13 cellular contexts compared by ENCODE assay signal in the genomic region with DNA sequence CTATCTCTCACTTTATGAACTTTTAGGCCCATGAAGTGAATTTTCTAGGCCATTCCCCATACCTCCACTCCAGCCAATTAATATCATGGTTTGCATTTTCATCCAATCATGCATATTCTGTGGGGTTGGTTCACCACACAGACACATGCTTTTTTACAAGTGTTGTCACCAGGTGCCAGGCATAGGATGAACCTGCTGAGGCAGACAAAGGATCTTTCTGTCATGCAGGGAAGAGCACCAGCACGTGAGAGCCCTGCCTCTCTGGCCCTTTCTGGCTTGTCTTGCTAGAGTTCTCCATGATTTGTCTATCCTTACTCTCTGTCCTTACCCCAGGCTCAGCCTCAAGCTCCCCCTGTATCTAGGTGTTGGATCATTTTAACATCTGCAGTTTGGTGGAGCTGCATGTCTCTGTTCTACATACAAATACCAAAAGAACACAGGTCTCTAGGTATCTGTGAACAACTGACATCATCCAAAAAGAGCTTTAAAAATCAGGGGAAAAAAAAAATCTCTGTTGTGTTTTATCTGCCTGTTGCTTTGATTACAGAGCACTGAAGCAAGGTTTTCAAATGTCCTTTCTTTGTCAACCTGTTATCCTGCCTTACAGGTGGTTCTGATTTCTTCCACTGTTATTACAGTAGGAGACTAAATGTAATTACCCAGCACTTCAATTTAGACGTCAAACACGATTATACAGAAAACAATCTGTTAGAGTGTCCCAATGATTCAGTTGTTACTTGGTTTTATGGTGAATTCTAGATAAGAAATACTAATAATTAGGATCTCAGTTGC. TPM values are rescaled to one million over a fixed set of nuclear protein-coding genes. Genes with fewer than 3 reads are reported as not detected.
DNase-seq lines count a peak whose midpoint lies in the region; ATAC-seq, FAIRE-seq and TF ChIP-seq lines count a peak whose summit lies in the region.
"Had no signal": no experiment of that assay in that cellular context is flagged by ENCODE, and none has a peak within 500 bp of the region (broad histone marks: within the 10 kb centered on the region; RNA-seq: fewer than 3 reads in every experiment).

No MANE protein-coding gene starts in this region.

- no peak for FAIRE-seq in urothelium cell line (lab: Jason Lieb, UNC)

- H3K36me3 ChIP-seq in cardiac muscle cell: no peaks in the 10 kb centered on the region
- H3K36me3 ChIP-seq: SJCRH30 had no signal

- no peak overlapping the region for H3K4me3 ChIP-seq in cardiac muscle cell
- H3K4me3 ChIP-seq: SJCRH30 had no signal

- no peaks in the 10 kb centered on the region for H3K27me3 ChIP-seq in cardiac muscle cell
- H3K27me3 ChIP-seq: SJCRH30 had no signal

- H3K27ac ChIP-seq in cardiac muscle cell: peak overlapping the region; percentile 8
- H3K27ac ChIP-seq: RWPE1, SJCRH30 had no signal

- no peak for TF ChIP-seq CTCF in cardiac muscle cell (IDR thresholded peaks at IDR 0.05; ENCODE audit: low read depth, low read length)

- no peak for DNase-seq in cardiac muscle cell (ENCODE audit: low read depth in 1 of 2, low spot score in 1 of 2)
- no peak for DNase-seq in cardiac septum (ENCODE audit: low spot score)
- DNase-seq in NCI-H1417 treated with DMSO at 0.1 percent for 48 hours (lab: John Stamatoyannopoulos, UW): peak; percentile 42
- peak; percentile 33 for DNase-seq in SK-N-DZ (ENCODE audit: low spot score)
- no peak for DNase-seq in urothelium cell line (ENCODE audit: low spot score)
- DNase-seq in NCI-H1930 (lab: John Stamatoyannopoulos, UW): no peak
- DNase-seq: DMS53, NCI-H187, NCI-H524, SJCRH30 had no signal

- no peak for ATAC-seq in HG02571 (IDR thresholded peaks at IDR 0.05; ENCODE audit: unreplicated experiment)
- ATAC-seq: HCT116 had no signal

- intact Hi-C loops in cardiac septum (cut with DNase I): no loop called here

- no peaks in the 10 kb centered on the region for H3K9me3 ChIP-seq in cardiac muscle cell (ENCODE audit: low read depth)
- H3K9me3 ChIP-seq: SJCRH30 had no signal

- peaks cover 44% of the 10 kb centered on the region for H3K4me1 ChIP-seq in cardiac muscle cell (ENCODE audit: low read depth)
- H3K4me1 ChIP-seq: SJCRH30 had no signal

RNA-seq across cellular contexts. Expression of a gene that starts 58.4 kb away (rescaled TPM):
- total RNA-seq in cardiac muscle cell: 47.4 and 81.5 TPM in 2 replicates
- 15.5 and 25.5 TPM in 2 replicates for polyA plus RNA-seq in cardiac muscle cell
- total RNA-seq in cardiac septum: 15.3 TPM
- 2.2 and 6.2 TPM in 2 replicates for polyA plus RNA-seq in SK-N-DZ (2014; cell fraction: cytosol; rRNA removed)
- polyA plus RNA-seq in SK-N-DZ (2014; cell fraction: nucleus; rRNA removed): 9.0 and 11.8 TPM in 2 replicates

Comparison
In these comparisons a context has a peak if more than half of its experiments do, and no peak if none do; other contexts are left out.
1. DNase-seq: peak in NCI-H1417 treated with DMSO at 0.1 percent for 48 hours (single experiment) and SK-N-DZ (single experiment); none in cardiac muscle cell (0 of 2), cardiac septum (single experiment), urothelium cell line (single experiment) and NCI-H1930 (0 of 2).